In genomic region chr11:76849376-76849775, GRCh38 we compare ENCODE assay signal across 27 cellular contexts.
"Had no signal": no experiment of that assay in that cellular context is flagged by ENCODE, and none has a peak within 500 bp of the region (broad histone marks: within the 10 kb centered on the region; RNA-seq: fewer than 3 reads in every experiment).

No MANE protein-coding gene starts in this region.

- H3K4me1 ChIP-seq: body of pancreas, gastrocnemius medialis had no signal

- H3K27me3 ChIP-seq: adrenal gland, body of pancreas, gastrocnemius medialis, heart left ventricle had no signal

- H3K36me3 ChIP-seq: adrenal gland, gastrocnemius medialis, heart left ventricle had no signal

- ATAC-seq: activated CD4-positive, alpha-beta T cell treated with anti-CD3 and anti-CD28 coated beads for 36 hours; activated CD8-positive, alpha-beta memory T cell treated with anti-CD3 and anti-CD28 coated beads, Interleukin-2, amount 10 ng/mL, durations not matched to agents 7 days and 5 days; activated CD8-positive, alpha-beta T cell treated with anti-CD3 and anti-CD28 coated beads, Interleukin-2, amount 10 ng/mL, durations not matched to agents 7 days and 5 days; activated naive CD8-positive, alpha-beta T cell treated with anti-CD3 and anti-CD28 coated beads, Interleukin-2, amount 50 U/mL, for 24 hours; body of pancreas; esophagus mucosa; gastrocnemius medialis; heart left ventricle had no signal

- H3K4me3 ChIP-seq: adrenal gland, body of pancreas, gastrocnemius medialis, heart left ventricle had no signal

- H3K9me3 ChIP-seq: adrenal gland, body of pancreas, gastrocnemius medialis, heart left ventricle had no signal

- DNase-seq: activated CD4-positive, alpha-beta memory T cell treated with anti-CD3 and anti-CD28 coated beads for 36 hours; activated CD4-positive, alpha-beta T cell treated with anti-CD3 and anti-CD28 coated beads for 36 hours; activated CD4-positive, alpha-beta T cell treated with anti-CD3 and anti-CD28 coated beads, Interleukin-2, amount 10 ng/mL, durations not matched to agents 24 days and 14 days; activated CD4-positive, CD25-positive, alpha-beta regulatory T cell; activated CD4-positive, CD25-positive, alpha-beta regulatory T cell treated with anti-CD3 and anti-CD28 coated beads, Interleukin-2, amount 50 U/mL, for 72 hours; activated CD8-positive, alpha-beta memory T cell treated with anti-CD3 and anti-CD28 coated beads, Interleukin-2, amount 10 ng/mL, durations not matched to agents 7 days and 5 days; activated CD8-positive, alpha-beta memory T cell treated with anti-CD3 and anti-CD28 coated beads, Interleukin-2, amount 50 U/mL, for 4 hours; activated CD8-positive, alpha-beta T cell treated with anti-CD3 and anti-CD28 coated beads, Interleukin-2, amount 10 ng/mL, durations not matched to agents 7 days and 5 days; activated effector memory CD4-positive, alpha-beta T cell treated with anti-CD3 and anti-CD28 coated beads, Interleukin-2, amount 50 U/mL, for 16 hours; activated naive CD4-positive, alpha-beta T cell treated with anti-CD3 and anti-CD28 coated beads for 36 hours; activated naive CD8-positive, alpha-beta T cell treated with anti-CD3 and anti-CD28 coated beads for 36 hours; activated naive CD8-positive, alpha-beta T cell treated with anti-CD3 and anti-CD28 coated beads, Interleukin-2, amount 50 U/mL, for 24 hours; activated T-cell treated with anti-CD3 and anti-CD28 coated beads, Interleukin-2, amount 50 U/mL, for 1 hour; activated T-cell treated with anti-CD3 and anti-CD28 coated beads, Interleukin-2, amount 50 U/mL, for 48 hours; adrenal gland; amygdala; aorta; body of pancreas; caudate nucleus; cortex of kidney; effector CD8-positive, alpha-beta T cell; foreskin fibroblast; gastrocnemius medialis; glutamatergic neuron; heart left ventricle; T-helper 9 cell had no signal

- H3K27ac ChIP-seq: adrenal gland, body of pancreas, gastrocnemius medialis, heart left ventricle had no signal
